In genomic region chr16:52912565-52913173, GRCh38 we compare ENCODE assay signal across 8 cellular contexts.
DNase-seq lines count a peak whose midpoint lies in the region; ATAC-seq, FAIRE-seq and TF ChIP-seq lines count a peak whose summit lies in the region.

No MANE protein-coding gene starts in this region.

- H3K4me3 Mint-ChIP-seq in activated naive CD8-positive, alpha-beta T cell treated with anti-CD3 and anti-CD28 coated beads, Interleukin-2, amount 10 ng/mL, durations not matched to agents 7 days and 5 days, result no peak overlapping the region

- no peaks in the 10 kb centered on the region for H3K9me3 ChIP-seq in left ventricle myocardium inferior (replicated peaks)
- no peaks in the 10 kb centered on the region for H3K9me3 ChIP-seq in sigmoid colon

- no peak for TF ChIP-seq POLR2A in sigmoid colon (IDR thresholded peaks at IDR 0.05)

- 11 to 13% methylated on average over 7 of the region's 7 CpGs for WGBS in sigmoid colon, 2 donors

- POLR2A ChIA-PET in activated naive CD8-positive, alpha-beta T cell treated with anti-CD3 and anti-CD28 coated beads, Interleukin-2, amount 10 ng/mL, durations not matched to agents 7 days and 5 days (lab: Charles Lee), result no interaction called here

- H3K27me3 Mint-ChIP-seq in activated naive CD8-positive, alpha-beta T cell treated with anti-CD3 and anti-CD28 coated beads, Interleukin-2, amount 10 ng/mL, durations not matched to agents 7 days and 5 days, result no peaks in the 10 kb centered on the region

- H3K27me3 ChIP-seq in left ventricle myocardium inferior (ENCODE audit: low read depth) (peaks cover 3% of the 10 kb centered on the region), sigmoid colon (no peaks in the 10 kb centered on the region)

- no peak overlapping the region for H3K27ac Mint-ChIP-seq in activated naive CD8-positive, alpha-beta T cell treated with anti-CD3 and anti-CD28 coated beads, Interleukin-2, amount 10 ng/mL, durations not matched to agents 7 days and 5 days

- no peak overlapping the region for H3K27ac ChIP-seq in left ventricle myocardium inferior (replicated peaks)
- H3K27ac ChIP-seq in sigmoid colon, result no peak overlapping the region

- TF ChIP-seq EP300 in sigmoid colon (IDR thresholded peaks at IDR 0.05), result no peak

- no peak overlapping the region for H3K4me3 ChIP-seq in left ventricle myocardium inferior
- no peak overlapping the region for H3K4me3 ChIP-seq in sigmoid colon

- intact Hi-C loops in left ventricle myocardium inferior (cut with micrococcal nuclease), result no loop called here
- intact Hi-C loops in sigmoid colon (cut with DNase I), result loop anchor here (1.0 kb wide), 1 partner anchor 721 kb away; no protein-coding TSS in a partner anchor

- H3K4me1 ChIP-seq in left ventricle myocardium inferior (no peaks in the 10 kb centered on the region), sigmoid colon (no peaks in the 10 kb centered on the region)

- peak; percentile 59 for TF ChIP-seq CTCF in GM12801 (IDR thresholded peaks at IDR 0.05; ENCODE audit: extremely low read depth, insufficient read length)
- TF ChIP-seq CTCF in left ventricle myocardium inferior (IDR thresholded peaks at IDR 0.05; ENCODE audit: borderline replicate concordance), result peak; percentile 76
- TF ChIP-seq CTCF in sigmoid colon (IDR thresholded peaks at IDR 0.05), result peak in 3 of 4 experiments; percentile 41 to 68 (median 65)

- no peaks in the 10 kb centered on the region for H3K4me1 Mint-ChIP-seq in activated naive CD8-positive, alpha-beta T cell treated with anti-CD3 and anti-CD28 coated beads, Interleukin-2, amount 10 ng/mL, durations not matched to agents 7 days and 5 days

- ATAC-seq in HG03066 (IDR thresholded peaks at IDR 0.05; ENCODE audit: low read depth, unreplicated experiment) (peak; percentile 60), HG02938 (IDR thresholded peaks at IDR 0.05; ENCODE audit: unreplicated experiment) (no peak)
- ATAC-seq in activated naive CD8-positive, alpha-beta T cell treated with anti-CD3 and anti-CD28 coated beads, Interleukin-2, amount 10 ng/mL, durations not matched to agents 7 days and 5 days (ENCODE audit: low read depth), result no peak

- no peaks in the 10 kb centered on the region for H3K36me3 ChIP-seq in left ventricle myocardium inferior
- no peaks in the 10 kb centered on the region for H3K36me3 ChIP-seq in sigmoid colon

- H3K36me3 Mint-ChIP-seq in activated naive CD8-positive, alpha-beta T cell treated with anti-CD3 and anti-CD28 coated beads, Interleukin-2, amount 10 ng/mL, durations not matched to agents 7 days and 5 days, result no peaks in the 10 kb centered on the region

- peak; percentile 59 for DNase-seq in NCI-H345 (lab: John Stamatoyannopoulos, UW)
- DNase-seq in activated naive CD8-positive, alpha-beta T cell treated with anti-CD3 and anti-CD28 coated beads, Interleukin-2, amount 10 ng/mL, durations not matched to agents 7 days and 5 days, result peak; percentile 35
- peak; percentile 34 for DNase-seq in left ventricle myocardium inferior
- no peak for DNase-seq in sigmoid colon

- H3K9me3 Mint-ChIP-seq in activated naive CD8-positive, alpha-beta T cell treated with anti-CD3 and anti-CD28 coated beads, Interleukin-2, amount 10 ng/mL, durations not matched to agents 7 days and 5 days, result no peaks in the 10 kb centered on the region

- peak; percentile 64 for FAIRE-seq in A204.1 (lab: Jason Lieb, UNC)
